In the genomic region with DNA sequence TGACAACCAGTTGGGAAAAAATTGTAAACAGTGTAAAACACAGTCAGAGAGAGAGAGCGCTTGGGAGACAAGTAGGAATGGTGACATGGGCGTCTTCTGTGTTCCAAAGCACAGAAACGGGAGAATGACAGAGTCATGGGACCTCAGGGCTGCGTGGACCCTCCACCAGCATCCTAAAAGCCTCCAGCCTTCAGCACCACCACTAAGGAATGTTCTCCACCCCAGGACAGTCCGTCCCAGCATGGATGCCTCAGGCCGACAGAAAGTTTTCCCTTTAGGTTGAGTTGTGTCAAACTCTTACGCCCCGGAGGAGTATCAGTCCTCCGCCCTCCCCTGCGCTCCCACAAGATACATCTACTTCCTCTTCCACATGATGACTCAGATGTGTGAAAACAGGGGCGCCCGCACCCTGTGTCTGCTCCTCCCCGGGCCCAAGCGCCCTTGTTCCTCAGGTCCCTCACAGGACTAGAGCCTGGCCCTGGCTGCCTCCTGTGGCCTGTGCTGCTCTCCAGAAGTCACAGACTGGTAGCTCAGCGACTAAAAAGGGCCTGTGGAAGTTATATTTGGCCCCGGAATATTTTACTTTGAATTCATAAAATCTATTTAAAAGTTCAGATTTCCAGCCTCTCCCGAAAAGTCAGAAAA, we compare ENCODE assay signal across 8 cellular contexts.
DNase-seq lines count a peak whose midpoint lies in the region; ATAC-seq and TF ChIP-seq lines count a peak whose summit lies in the region.

No MANE protein-coding gene starts in this region.

- ATAC-seq in GM21367 (IDR thresholded peaks at IDR 0.05; ENCODE audit: unreplicated experiment) (peak; percentile 58), T-helper 17 cell (peak; percentile 88)

- intact Hi-C loops in ascending aorta (cut with DNase I): no loop called here
- intact Hi-C loops in posterior vena cava (cut with DNase I): no loop called here

- H3K9me3 ChIP-seq in T-helper 17 cell (ENCODE audit: control insufficient read depth, low read length, poor library complexity, severe bottlenecking) (no peaks in the 10 kb centered on the region), ascending aorta (no peaks in the 10 kb centered on the region)

- peaks cover 2 to 11% of the 10 kb centered on the region in 2 donors for H3K4me1 ChIP-seq in ascending aorta

- H3K27me3 ChIP-seq in ascending aorta (no peaks in the 10 kb centered on the region), H7 (ENCODE audit: control insufficient read depth, insufficient read depth, low read length) (no peaks in the 10 kb centered on the region; the same call in 1 of the 2 replicates)

- H3K27ac Mint-ChIP-seq in T-helper 17 cell: peak overlapping the region; percentile 89

- TF ChIP-seq CTCF in ascending aorta (IDR thresholded peaks at IDR 0.05): no peak

- peak overlapping the region; percentile 13 for H3K4me3 Mint-ChIP-seq in T-helper 17 cell

- H3K36me3 Mint-ChIP-seq in T-helper 17 cell (ENCODE audit: low read depth): peaks cover 3% of the 10 kb centered on the region

- peaks cover 27% of the 10 kb centered on the region for H3K4me1 Mint-ChIP-seq in T-helper 17 cell

- peaks cover 40% of the 10 kb centered on the region for H3K27me3 Mint-ChIP-seq in T-helper 17 cell

- H3K4me3 ChIP-seq in ascending aorta (no peak overlapping the region), H7 (ENCODE audit: insufficient read depth, low read depth, low read length) (no peak overlapping the region)

- H3K36me3 ChIP-seq in ascending aorta (no peaks in the 10 kb centered on the region), H7 (replicated peaks; ENCODE audit: control insufficient read depth, insufficient read depth, low read length) (no peaks in the 10 kb centered on the region)

- peak in 2 of 3 donors; percentile 12 to 16 for DNase-seq in T-helper 17 cell
- DNase-seq in ascending aorta (ENCODE audit: low spot score in 2 of 2): peak; percentile 41 to 77
- peak; percentile 87 for DNase-seq in posterior vena cava (ENCODE audit: low spot score)
- DNase-seq in H7: no peak
- DNase-seq in NCI-H2081 treated with DMSO at 0.1 percent for 48 hours (lab: John Stamatoyannopoulos, UW): no peak
- DNase-seq in HuH-7 (ENCODE audit: low spot score): no peak
- DNase-seq in NCI-H1105 treated with DMSO at 0.1 percent for 48 hours (lab: John Stamatoyannopoulos, UW): no peak

- H3K27ac ChIP-seq in ascending aorta: no peak overlapping the region

Comparison
In these comparisons a context has a peak if more than half of its experiments do, and no peak if none do; other contexts are left out.
1. DNase-seq: peak in T-helper 17 cell (2 of 3), ascending aorta (2 of 2) and posterior vena cava (single experiment); none in H7 (single experiment), NCI-H2081 treated with DMSO at 0.1 percent for 48 hours (single experiment), HuH-7 (single experiment) and NCI-H1105 treated with DMSO at 0.1 percent for 48 hours (single experiment).